ENCODE assay signal across 21 cellular contexts in the genomic region with DNA sequence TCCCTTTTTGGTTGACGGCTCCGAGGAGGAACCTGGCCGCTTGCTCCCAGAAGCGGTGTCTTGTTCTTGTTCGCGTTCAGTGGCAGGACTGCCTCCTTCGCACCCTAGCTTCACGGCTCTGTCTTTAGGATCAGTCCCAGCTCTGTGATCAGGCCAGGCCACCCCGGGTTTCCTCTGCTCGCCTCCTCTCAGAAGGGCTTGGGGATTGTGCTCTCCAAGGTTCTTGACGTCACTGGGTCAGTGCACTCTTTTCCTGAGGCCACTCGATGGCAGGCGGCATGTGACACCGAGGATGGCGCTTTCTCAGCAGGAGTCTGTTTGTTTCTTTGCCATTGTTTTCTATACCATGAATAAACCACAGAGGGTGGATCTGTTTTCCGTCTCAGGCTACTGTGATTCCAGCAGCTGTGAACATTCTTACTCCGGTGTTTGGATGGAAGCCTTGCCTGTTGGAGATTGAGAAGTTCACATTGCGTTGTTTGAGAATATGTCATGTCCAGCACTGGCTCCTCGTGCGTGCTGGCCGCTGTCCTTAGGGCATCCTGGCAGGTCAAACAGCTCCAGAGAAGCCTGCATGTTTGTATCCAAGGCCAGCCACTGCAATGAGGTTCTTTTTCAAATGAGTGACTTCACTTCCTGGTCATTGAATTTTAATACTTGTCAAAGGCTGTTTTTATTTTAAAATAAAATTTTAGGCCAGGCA. TPM values are rescaled to one million over a fixed set of nuclear protein-coding genes. Genes with fewer than 3 reads are reported as not detected.
DNase-seq lines count a peak whose midpoint lies in the region; ATAC-seq and TF ChIP-seq lines count a peak whose summit lies in the region.
"Had no signal": no experiment of that assay in that cellular context is flagged by ENCODE, and none has a peak within 500 bp of the region (broad histone marks: within the 10 kb centered on the region; RNA-seq: fewer than 3 reads in every experiment).

No MANE protein-coding gene starts in this region.

- peaks cover 9% of the 10 kb centered on the region for H3K27me3 Mint-ChIP-seq in CD4-positive, alpha-beta T cell

- no peak overlapping the region for H3K4me3 Mint-ChIP-seq in CD4-positive, alpha-beta T cell
- H3K4me3 Mint-ChIP-seq: activated CD4-positive, alpha-beta memory T cell treated with anti-CD3 and anti-CD28 coated beads for 36 hours; activated naive CD4-positive, alpha-beta T cell treated with anti-CD3 and anti-CD28 coated beads for 36 hours had no signal

- POLR2A ChIA-PET in CD4-positive, alpha-beta T cell (lab: Charles Lee) = no interaction called here

- CTCF ChIA-PET in CD4-positive, alpha-beta T cell (lab: Charles Lee) = no interaction called here

- in situ Hi-C loops in gastrocnemius medialis (cut with MboI; ENCODE audit: low sequenced_read_pairs in 4 of 4) = no loop called here

- H3K4me1 ChIP-seq in gastrocnemius medialis = no peaks in the 10 kb centered on the region
- H3K4me1 ChIP-seq: BE2C, heart right ventricle had no signal

- no peak overlapping the region for H3K4me3 ChIP-seq in gastrocnemius medialis
- H3K4me3 ChIP-seq: heart right ventricle, SJSA1, spleen had no signal

- H3K27me3 ChIP-seq in gastrocnemius medialis = peaks cover 0 to 11% (median 0%) of the 10 kb centered on the region in 3 donors
- no peaks in the 10 kb centered on the region for H3K27me3 ChIP-seq in CD4-positive, alpha-beta T cell (ENCODE audit: control insufficient read depth, insufficient read depth, low read length)

- ATAC-seq in gastrocnemius medialis (no peak), HG02973 (IDR thresholded peaks at IDR 0.05; ENCODE audit: unreplicated experiment) (no peak)
- ATAC-seq in CD4-positive, alpha-beta T cell (ENCODE audit: poor library complexity) = no peak
- ATAC-seq: heart right ventricle had no signal

- TF ChIP-seq CTCF in gastrocnemius medialis (IDR thresholded peaks at IDR 0.05 in 4 of 5, conservative IDR thresholded peaks at IDR 0.05 in 1 of 5) = no peak
- no peak for TF ChIP-seq CTCF in CD4-positive, alpha-beta T cell (IDR thresholded peaks at IDR 0.05)

- H3K36me3 ChIP-seq in gastrocnemius medialis = no peaks in the 10 kb centered on the region
- H3K36me3 ChIP-seq: BE2C, heart right ventricle, SJSA1, spleen had no signal

- no peak for TF ChIP-seq POLR2A in gastrocnemius medialis (IDR thresholded peaks at IDR 0.05)

- H3K9me3 ChIP-seq in gastrocnemius medialis = no peaks in the 10 kb centered on the region
- no peaks in the 10 kb centered on the region for H3K9me3 ChIP-seq in CD4-positive, alpha-beta T cell (ENCODE audit: control insufficient read depth, low read length)
- H3K9me3 ChIP-seq: BE2C, heart right ventricle, SJSA1, spleen had no signal

- H3K9me3 Mint-ChIP-seq in CD4-positive, alpha-beta T cell = no peaks in the 10 kb centered on the region
- H3K9me3 Mint-ChIP-seq: activated CD4-positive, alpha-beta memory T cell treated with anti-CD3 and anti-CD28 coated beads for 36 hours; activated naive CD4-positive, alpha-beta T cell treated with anti-CD3 and anti-CD28 coated beads for 36 hours had no signal

- no peaks in the 10 kb centered on the region for H3K36me3 Mint-ChIP-seq in CD4-positive, alpha-beta T cell (ENCODE audit: low read depth)
- H3K36me3 Mint-ChIP-seq: activated CD4-positive, alpha-beta memory T cell treated with anti-CD3 and anti-CD28 coated beads for 36 hours had no signal

- no peak overlapping the region for H3K27ac Mint-ChIP-seq in CD4-positive, alpha-beta T cell
- H3K27ac Mint-ChIP-seq: activated CD4-positive, alpha-beta memory T cell treated with anti-CD3 and anti-CD28 coated beads for 36 hours; activated naive CD4-positive, alpha-beta T cell treated with anti-CD3 and anti-CD28 coated beads for 36 hours had no signal

- no peak overlapping the region for H3K27ac ChIP-seq in gastrocnemius medialis
- no peak overlapping the region for H3K27ac ChIP-seq in CD4-positive, alpha-beta T cell (ENCODE audit: low read depth, low read length)
- H3K27ac ChIP-seq: heart right ventricle, SJSA1, spleen had no signal

- peak; percentile 49 for DNase-seq in NCI-H187 treated with DMSO at 0.1 percent for 48 hours (lab: John Stamatoyannopoulos, UW)
- DNase-seq in NCI-H187 (lab: John Stamatoyannopoulos, UW) = no peak
- DNase-seq in RPMI7951 (ENCODE audit: low read depth) = peak; percentile 10
- peak; percentile 67 for DNase-seq in left kidney (ENCODE audit: low read depth, low spot score)
- peak; percentile 43 for DNase-seq in retina
- no peak for DNase-seq in gastrocnemius medialis
- no peak for DNase-seq in CD4-positive, alpha-beta T cell
- DNase-seq: activated CD4-positive, alpha-beta memory T cell treated with anti-CD3 and anti-CD28 coated beads for 36 hours; activated naive CD4-positive, alpha-beta T cell treated with anti-CD3 and anti-CD28 coated beads for 36 hours; activated T-cell treated with anti-CD3 and anti-CD28 coated beads, Interleukin-2, amount 50 U/mL, for 1 hour; BE2C; H7; heart right ventricle; NCI-H2029 treated with DMSO at 0.1 percent for 48 hours; spleen; stimulated activated CD4-positive, alpha-beta T cell treated with anti-CD3 and anti-CD28 coated beads, Interleukin-4, amount 100 ng/mL, for 4 hours had no signal

- intact Hi-C loops in gastrocnemius medialis (cut with DNase I; ENCODE audit: low total_unique reads) = no loop called here
- intact Hi-C loops in CD4-positive, alpha-beta T cell (cut with DNase I, micrococcal nuclease) = loop anchor here in 1 of 2 experiments (5.0 kb wide), 1 partner anchor 53 kb away; no protein-coding TSS in a partner anchor

- peaks cover 20% of the 10 kb centered on the region for H3K4me1 Mint-ChIP-seq in CD4-positive, alpha-beta T cell (ENCODE audit: low read depth)

RNA-seq across cellular contexts. Expression of a gene that starts 44.5 kb away (rescaled TPM):
- not detected in 2 replicates for total RNA-seq in RPMI7951 (2014; rRNA removed; shearing (Covaris generic))
- under 1 TPM in 1 of 4 donors, not detected in 3; 0.44 TPM for total RNA-seq in gastrocnemius medialis
- under 1 TPM in 1 of 2 experiments, not detected in 1; 0.28 TPM for total RNA-seq in CD4-positive, alpha-beta T cell
- total RNA-seq: A172; activated naive CD4-positive, alpha-beta T cell treated with anti-CD3 and anti-CD28 coated beads for 36 hours; H7; MCF 10A; pulmonary artery endothelial cell; SJSA1 had no signal

Comparison
In these comparisons a context has a peak if more than half of its experiments do, and no peak if none do; other contexts are left out.
1. DNase-seq: peak in NCI-H187 treated with DMSO at 0.1 percent for 48 hours (single experiment), RPMI7951 (single experiment), left kidney (single experiment) and retina (single experiment); none in NCI-H187 (0 of 2), gastrocnemius medialis (0 of 2) and CD4-positive, alpha-beta T cell (0 of 10).